ENCODE assay signal across 1 cellular context in the genomic region with DNA sequence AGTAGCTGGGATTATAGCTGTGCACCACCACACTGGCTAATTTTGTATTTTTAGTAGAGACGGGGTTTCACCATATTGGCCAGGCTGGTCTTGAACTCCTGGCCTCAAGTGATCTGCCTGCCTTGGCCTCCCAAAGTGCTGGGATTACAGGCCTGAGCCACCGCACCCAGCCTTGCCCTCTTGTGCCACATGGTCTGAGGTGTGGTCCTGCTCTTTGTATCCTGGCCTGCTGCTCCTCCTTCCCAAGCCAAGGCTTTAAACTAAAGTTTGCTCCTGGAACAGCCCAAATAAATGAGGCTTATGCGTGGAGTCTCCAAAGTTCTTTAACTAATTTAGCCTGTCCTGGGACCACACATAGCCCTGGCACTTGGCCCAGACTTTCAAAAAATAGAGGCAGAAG.
A peak's percentile ranks its signal among the peaks of the same experiment; 100 is the strongest.
TF ChIP-seq lines count a peak whose summit lies in the region.

No MANE protein-coding gene starts in this region.

TF ChIP-seq in HepG2, 621 proteins besides CTCF, POLR2A, EP300 and RAD21 (continued from another document):
- TF ChIP-seq, protein P1, sequence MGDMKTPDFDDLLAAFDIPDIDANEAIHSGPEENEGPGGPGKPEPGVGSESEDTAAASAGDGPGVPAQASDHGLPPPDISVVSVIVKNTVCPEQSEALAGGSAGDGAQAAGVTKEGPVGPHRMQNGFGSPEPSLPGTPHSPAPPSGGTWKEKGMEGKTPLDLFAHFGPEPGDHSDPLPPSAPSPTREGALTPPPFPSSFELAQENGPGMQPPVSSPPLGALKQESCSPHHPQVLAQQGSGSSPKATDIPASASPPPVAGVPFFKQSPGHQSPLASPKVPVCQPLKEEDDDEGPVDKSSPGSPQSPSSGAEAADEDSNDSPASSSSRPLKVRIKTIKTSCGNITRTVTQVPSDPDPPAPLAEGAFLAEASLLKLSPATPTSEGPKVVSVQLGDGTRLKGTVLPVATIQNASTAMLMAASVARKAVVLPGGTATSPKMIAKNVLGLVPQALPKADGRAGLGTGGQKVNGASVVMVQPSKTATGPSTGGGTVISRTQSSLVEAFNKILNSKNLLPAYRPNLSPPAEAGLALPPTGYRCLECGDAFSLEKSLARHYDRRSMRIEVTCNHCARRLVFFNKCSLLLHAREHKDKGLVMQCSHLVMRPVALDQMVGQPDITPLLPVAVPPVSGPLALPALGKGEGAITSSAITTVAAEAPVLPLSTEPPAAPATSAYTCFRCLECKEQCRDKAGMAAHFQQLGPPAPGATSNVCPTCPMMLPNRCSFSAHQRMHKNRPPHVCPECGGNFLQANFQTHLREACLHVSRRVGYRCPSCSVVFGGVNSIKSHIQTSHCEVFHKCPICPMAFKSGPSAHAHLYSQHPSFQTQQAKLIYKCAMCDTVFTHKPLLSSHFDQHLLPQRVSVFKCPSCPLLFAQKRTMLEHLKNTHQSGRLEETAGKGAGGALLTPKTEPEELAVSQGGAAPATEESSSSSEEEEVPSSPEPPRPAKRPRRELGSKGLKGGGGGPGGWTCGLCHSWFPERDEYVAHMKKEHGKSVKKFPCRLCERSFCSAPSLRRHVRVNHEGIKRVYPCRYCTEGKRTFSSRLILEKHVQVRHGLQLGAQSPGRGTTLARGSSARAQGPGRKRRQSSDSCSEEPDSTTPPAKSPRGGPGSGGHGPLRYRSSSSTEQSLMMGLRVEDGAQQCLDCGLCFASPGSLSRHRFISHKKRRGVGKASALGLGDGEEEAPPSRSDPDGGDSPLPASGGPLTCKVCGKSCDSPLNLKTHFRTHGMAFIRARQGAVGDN (CRISPR knock-in tag; IDR thresholded peaks at IDR 0.05): peak; percentile 24; the same call in 1 of the 2 replicates
